In the genomic region with DNA sequence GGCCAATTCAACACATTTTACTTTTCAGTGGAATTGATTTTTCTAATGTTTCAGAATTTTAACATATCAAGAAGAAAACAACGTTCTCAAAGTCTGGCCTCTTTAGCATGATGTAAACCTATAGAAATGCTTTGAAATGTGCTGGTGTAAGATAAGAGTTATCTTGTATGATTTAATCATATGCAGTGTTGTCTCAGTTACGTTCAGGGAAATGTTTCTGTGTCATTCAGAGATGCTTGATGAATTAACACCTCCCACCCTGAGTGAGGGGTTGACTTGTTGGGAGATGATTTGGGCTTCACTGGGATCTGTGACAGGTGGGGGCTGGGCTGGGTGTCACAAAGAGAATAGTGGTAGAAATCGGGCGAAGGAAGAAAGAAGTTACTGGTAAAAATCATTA, we compare ENCODE assay signal across 1 cellular context.
TF ChIP-seq lines count a peak whose summit lies in the region.

No MANE protein-coding gene starts in this region.

TF ChIP-seq in GM23338, 12 proteins besides CTCF, POLR2A, EP300 and RAD21 (continued from another document):
- TF ChIP-seq, protein P1, sequence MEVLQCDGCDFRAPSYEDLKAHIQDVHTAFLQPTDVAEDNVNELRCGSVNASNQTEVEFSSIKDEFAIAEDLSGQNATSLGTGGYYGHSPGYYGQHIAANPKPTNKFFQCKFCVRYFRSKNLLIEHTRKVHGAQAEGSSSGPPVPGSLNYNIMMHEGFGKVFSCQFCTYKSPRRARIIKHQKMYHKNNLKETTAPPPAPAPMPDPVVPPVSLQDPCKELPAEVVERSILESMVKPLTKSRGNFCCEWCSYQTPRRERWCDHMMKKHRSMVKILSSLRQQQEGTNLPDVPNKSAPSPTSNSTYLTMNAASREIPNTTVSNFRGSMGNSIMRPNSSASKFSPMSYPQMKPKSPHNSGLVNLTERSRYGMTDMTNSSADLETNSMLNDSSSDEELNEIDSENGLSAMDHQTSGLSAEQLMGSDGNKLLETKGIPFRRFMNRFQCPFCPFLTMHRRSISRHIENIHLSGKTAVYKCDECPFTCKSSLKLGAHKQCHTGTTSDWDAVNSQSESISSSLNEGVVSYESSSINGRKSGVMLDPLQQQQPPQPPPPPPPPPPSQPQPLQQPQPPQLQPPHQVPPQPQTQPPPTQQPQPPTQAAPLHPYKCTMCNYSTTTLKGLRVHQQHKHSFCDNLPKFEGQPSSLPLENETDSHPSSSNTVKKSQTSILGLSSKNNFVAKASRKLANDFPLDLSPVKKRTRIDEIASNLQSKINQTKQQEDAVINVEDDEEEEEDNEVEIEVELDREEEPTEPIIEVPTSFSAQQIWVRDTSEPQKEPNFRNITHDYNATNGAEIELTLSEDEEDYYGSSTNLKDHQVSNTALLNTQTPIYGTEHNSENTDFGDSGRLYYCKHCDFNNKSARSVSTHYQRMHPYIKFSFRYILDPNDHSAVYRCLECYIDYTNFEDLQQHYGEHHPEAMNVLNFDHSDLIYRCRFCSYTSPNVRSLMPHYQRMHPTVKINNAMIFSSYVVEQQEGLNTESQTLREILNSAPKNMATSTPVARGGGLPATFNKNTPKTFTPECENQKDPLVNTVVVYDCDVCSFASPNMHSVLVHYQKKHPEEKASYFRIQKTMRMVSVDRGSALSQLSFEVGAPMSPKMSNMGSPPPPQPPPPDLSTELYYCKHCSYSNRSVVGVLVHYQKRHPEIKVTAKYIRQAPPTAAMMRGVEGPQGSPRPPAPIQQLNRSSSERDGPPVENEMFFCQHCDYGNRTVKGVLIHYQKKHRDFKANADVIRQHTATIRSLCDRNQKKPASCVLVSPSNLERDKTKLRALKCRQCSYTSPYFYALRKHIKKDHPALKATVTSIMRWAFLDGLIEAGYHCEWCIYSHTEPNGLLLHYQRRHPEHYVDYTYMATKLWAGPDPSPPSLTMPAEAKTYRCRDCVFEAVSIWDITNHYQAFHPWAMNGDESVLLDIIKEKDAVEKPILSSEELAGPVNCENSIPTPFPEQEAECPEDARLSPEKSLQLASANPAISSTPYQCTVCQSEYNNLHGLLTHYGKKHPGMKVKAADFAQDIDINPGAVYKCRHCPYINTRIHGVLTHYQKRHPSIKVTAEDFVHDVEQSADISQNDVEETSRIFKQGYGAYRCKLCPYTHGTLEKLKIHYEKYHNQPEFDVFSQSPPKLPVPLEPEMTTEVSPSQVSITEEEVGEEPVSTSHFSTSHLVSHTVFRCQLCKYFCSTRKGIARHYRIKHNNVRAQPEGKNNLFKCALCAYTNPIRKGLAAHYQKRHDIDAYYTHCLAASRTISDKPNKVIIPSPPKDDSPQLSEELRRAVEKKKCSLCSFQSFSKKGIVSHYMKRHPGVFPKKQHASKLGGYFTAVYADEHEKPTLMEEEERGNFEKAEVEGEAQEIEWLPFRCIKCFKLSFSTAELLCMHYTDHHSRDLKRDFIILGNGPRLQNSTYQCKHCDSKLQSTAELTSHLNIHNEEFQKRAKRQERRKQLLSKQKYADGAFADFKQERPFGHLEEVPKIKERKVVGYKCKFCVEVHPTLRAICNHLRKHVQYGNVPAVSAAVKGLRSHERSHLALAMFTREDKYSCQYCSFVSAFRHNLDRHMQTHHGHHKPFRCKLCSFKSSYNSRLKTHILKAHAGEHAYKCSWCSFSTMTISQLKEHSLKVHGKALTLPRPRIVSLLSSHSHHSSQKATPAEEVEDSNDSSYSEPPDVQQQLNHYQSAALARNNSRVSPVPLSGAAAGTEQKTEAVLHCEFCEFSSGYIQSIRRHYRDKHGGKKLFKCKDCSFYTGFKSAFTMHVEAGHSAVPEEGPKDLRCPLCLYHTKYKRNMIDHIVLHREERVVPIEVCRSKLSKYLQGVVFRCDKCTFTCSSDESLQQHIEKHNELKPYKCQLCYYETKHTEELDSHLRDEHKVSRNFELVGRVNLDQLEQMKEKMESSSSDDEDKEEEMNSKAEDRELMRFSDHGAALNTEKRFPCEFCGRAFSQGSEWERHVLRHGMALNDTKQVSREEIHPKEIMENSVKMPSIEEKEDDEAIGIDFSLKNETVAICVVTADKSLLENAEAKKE (CRISPR knock-in tag; IDR thresholded peaks at IDR 0.05): no peak
- TF ChIP-seq NANOG (IDR thresholded peaks at IDR 0.05; ENCODE audit: borderline replicate concordance) (no peak), POLR2AphosphoS5 (IDR thresholded peaks at IDR 0.05; ENCODE audit: low read depth) (no peak), CREB1 (CRISPR knock-in tag; IDR thresholded peaks at IDR 0.05; ENCODE audit: low read depth) (no peak), JUNB (IDR thresholded peaks at IDR 0.05; ENCODE audit: unreplicated experiment) (no peak)
